14 cellular contexts compared by ENCODE assay signal in genomic region chr11:110524227-110524626, GRCh38.
A peak's percentile ranks its signal among the peaks of the same experiment; 100 is the strongest.
DNase-seq lines count a peak whose midpoint lies in the region; ATAC-seq and TF ChIP-seq lines count a peak whose summit lies in the region.
"Had no signal": no experiment of that assay in that cellular context is flagged by ENCODE, and none has a peak within 500 bp of the region (broad histone marks: within the 10 kb centered on the region; RNA-seq: fewer than 3 reads in every experiment).

No MANE protein-coding gene starts in this region.

- H3K36me3 ChIP-seq in breast epithelium: no peaks in the 10 kb centered on the region
- H3K36me3 ChIP-seq: sigmoid colon had no signal

- intact Hi-C loops in breast epithelium (cut with DNase I; ENCODE audit: low total_unique reads): no loop called here
- intact Hi-C loops in posterior cingulate gyrus (cut with DNase I): no loop called here

- DNase-seq in AG09309 (ENCODE audit: low read depth): peak; percentile 69
- DNase-seq in HCEC 1CT: peak; percentile 97
- no peak for DNase-seq in breast epithelium (ENCODE audit: low spot score in 2 of 2)
- DNase-seq in iris pigment epithelial cell (ENCODE audit: low read depth): peak; percentile 98
- no peak for DNase-seq in posterior cingulate gyrus
- no peak for DNase-seq in DMS 273 (lab: John Stamatoyannopoulos, UW; ENCODE audit: unreplicated experiment)
- DNase-seq in SW480 (ENCODE audit: low spot score): no peak
- DNase-seq: activated CD4-positive, alpha-beta T cell treated with anti-CD3 and anti-CD28 coated beads for 36 hours; activated gamma-delta T cell; dorsolateral prefrontal cortex; NCI-H1092; NCI-H774; sigmoid colon had no signal

- H3K4me1 ChIP-seq in breast epithelium: no peaks in the 10 kb centered on the region
- H3K4me1 ChIP-seq: sigmoid colon had no signal

- no peak overlapping the region for H3K4me3 ChIP-seq in AG09309 (ENCODE audit: control insufficient read depth, low read depth, low read length)
- H3K4me3 ChIP-seq in breast epithelium: no peak overlapping the region
- H3K4me3 ChIP-seq: dorsolateral prefrontal cortex, sigmoid colon had no signal

- peak overlapping the region; percentile 23 to 84 for H3K27ac ChIP-seq in breast epithelium
- H3K27ac ChIP-seq: dorsolateral prefrontal cortex had no signal

- TF ChIP-seq POLR2A in breast epithelium (IDR thresholded peaks at IDR 0.05): no peak

- no peaks in the 10 kb centered on the region for H3K27me3 ChIP-seq in breast epithelium
- H3K27me3 ChIP-seq: dorsolateral prefrontal cortex, sigmoid colon had no signal

- H3K9me3 ChIP-seq in breast epithelium: no peaks in the 10 kb centered on the region

- ATAC-seq in HG02938 (IDR thresholded peaks at IDR 0.05; ENCODE audit: unreplicated experiment): no peak
- ATAC-seq: activated CD4-positive, alpha-beta T cell treated with anti-CD3 and anti-CD28 coated beads for 36 hours had no signal

- TF ChIP-seq CTCF in AG09309 (IDR thresholded peaks at IDR 0.05; ENCODE audit: control insufficient read depth, insufficient read depth, low read depth, low read length, missing control alignments) (no peak), breast epithelium (IDR thresholded peaks at IDR 0.05) (no peak)

Comparison
In these comparisons a context has a peak if more than half of its experiments do, and no peak if none do; other contexts are left out.
1. DNase-seq: peak in AG09309 (single experiment), HCEC 1CT (single experiment) and iris pigment epithelial cell (single experiment); none in breast epithelium (0 of 2), posterior cingulate gyrus (0 of 10), DMS 273 (single experiment) and SW480 (single experiment).